Comparison of ENCODE assay signal across 1 cellular context in the genomic region with DNA sequence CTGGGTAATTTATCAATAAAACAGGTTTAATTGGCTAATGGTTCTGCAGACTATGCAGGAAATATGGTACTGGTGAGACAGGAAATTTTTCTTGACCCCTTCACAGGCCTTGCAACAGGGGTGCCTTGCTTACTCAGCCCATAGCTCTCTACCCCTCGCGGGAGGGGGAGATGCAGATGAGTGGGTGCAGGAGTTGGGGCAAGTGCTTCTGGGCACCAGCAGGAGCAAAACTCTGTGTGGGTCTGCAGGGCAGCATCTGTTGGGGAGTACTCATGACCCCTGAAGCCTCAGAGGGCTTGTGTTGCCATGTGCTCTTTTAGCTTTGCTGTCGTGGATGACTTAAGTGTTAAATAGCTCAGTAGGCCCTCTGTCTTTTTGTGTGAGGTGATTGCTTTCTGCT.
TF ChIP-seq lines count a peak whose summit lies in the region.

No MANE protein-coding gene starts in this region.

TF ChIP-seq in WTC11, 78 proteins besides CTCF, POLR2A, EP300 and RAD21 (continued from another document):
- TF ChIP-seq, protein P1, sequence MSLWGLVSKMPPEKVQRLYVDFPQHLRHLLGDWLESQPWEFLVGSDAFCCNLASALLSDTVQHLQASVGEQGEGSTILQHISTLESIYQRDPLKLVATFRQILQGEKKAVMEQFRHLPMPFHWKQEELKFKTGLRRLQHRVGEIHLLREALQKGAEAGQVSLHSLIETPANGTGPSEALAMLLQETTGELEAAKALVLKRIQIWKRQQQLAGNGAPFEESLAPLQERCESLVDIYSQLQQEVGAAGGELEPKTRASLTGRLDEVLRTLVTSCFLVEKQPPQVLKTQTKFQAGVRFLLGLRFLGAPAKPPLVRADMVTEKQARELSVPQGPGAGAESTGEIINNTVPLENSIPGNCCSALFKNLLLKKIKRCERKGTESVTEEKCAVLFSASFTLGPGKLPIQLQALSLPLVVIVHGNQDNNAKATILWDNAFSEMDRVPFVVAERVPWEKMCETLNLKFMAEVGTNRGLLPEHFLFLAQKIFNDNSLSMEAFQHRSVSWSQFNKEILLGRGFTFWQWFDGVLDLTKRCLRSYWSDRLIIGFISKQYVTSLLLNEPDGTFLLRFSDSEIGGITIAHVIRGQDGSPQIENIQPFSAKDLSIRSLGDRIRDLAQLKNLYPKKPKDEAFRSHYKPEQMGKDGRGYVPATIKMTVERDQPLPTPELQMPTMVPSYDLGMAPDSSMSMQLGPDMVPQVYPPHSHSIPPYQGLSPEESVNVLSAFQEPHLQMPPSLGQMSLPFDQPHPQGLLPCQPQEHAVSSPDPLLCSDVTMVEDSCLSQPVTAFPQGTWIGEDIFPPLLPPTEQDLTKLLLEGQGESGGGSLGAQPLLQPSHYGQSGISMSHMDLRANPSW (CRISPR knock-in tag; conservative IDR thresholded peaks at IDR 0.05; ENCODE audit: low read depth), result no peak
- no peak for TF ChIP-seq MYBL2 (CRISPR knock-in tag; IDR thresholded peaks at IDR 0.05)
- TF ChIP-seq, protein P2, sequence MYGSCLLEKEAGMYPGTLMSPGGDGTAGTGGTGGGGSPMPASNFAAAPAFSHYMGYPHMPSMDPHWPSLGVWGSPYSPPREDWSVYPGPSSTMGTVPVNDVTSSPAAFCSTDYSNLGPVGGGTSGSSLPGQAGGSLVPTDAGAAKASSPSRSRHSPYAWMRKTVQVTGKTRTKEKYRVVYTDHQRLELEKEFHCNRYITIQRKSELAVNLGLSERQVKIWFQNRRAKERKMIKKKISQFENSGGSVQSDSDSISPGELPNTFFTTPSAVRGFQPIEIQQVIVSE (CRISPR knock-in tag; IDR thresholded peaks at IDR 0.05; ENCODE audit: borderline replicate concordance), result no peak
- TF ChIP-seq, protein P3, sequence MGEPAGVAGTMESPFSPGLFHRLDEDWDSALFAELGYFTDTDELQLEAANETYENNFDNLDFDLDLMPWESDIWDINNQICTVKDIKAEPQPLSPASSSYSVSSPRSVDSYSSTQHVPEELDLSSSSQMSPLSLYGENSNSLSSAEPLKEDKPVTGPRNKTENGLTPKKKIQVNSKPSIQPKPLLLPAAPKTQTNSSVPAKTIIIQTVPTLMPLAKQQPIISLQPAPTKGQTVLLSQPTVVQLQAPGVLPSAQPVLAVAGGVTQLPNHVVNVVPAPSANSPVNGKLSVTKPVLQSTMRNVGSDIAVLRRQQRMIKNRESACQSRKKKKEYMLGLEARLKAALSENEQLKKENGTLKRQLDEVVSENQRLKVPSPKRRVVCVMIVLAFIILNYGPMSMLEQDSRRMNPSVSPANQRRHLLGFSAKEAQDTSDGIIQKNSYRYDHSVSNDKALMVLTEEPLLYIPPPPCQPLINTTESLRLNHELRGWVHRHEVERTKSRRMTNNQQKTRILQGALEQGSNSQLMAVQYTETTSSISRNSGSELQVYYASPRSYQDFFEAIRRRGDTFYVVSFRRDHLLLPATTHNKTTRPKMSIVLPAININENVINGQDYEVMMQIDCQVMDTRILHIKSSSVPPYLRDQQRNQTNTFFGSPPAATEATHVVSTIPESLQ (CRISPR knock-in tag; IDR thresholded peaks at IDR 0.05), result no peak
